8 cellular contexts compared by ENCODE assay signal in the genomic region with DNA sequence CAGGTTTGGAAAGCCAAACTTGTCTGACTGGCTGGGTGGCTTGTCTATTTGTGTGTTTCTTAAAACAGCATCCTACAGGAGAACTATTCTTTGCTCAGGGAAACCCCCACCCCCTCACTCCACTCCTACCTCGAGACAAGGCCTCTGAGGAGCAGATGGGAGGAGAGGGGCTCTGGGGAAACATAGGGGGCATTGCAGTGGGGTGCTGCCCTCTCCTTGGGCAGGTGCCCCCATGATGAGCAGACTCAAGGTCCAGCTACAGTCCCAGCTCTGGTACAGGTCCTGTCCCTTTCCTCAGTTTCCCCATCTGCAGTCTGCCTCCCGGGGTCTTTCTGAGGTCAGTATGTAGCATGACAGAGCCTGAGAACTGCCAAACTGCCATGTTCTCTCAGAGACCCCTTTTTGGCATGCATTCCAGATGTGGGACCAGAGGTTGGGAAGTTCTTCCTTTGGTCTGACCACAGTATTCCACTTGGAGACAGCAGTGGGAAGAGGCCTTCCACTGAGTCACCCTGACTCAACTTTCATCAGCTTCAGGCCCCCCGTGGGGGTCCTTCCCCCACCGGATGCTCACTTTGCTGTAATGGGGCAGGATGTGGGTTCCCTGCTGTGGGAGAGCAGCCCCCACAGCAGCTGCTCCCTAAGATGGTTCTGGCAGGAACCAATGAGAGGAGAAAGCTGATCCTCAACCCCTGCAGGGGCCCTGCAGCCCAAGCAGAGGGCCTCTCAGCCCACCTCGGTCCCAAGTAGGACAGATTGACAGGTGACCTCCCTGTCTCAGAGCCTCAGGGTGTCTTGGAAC. TPM values are rescaled to one million over a fixed set of nuclear protein-coding genes. Genes with fewer than 3 reads are reported as not detected.
A peak's percentile ranks its signal among the peaks of the same experiment; 100 is the strongest.
DNase-seq lines count a peak whose midpoint lies in the region; ATAC-seq and TF ChIP-seq lines count a peak whose summit lies in the region.

No MANE protein-coding gene starts in this region.

- no peak for TF ChIP-seq CTCF in Calu3 (IDR thresholded peaks at IDR 0.05; ENCODE audit: unreplicated experiment)

- H3K4me1 Mint-ChIP-seq in Calu3 (ENCODE audit: low read depth, unreplicated experiment), result peaks cover 67% of the 10 kb centered on the region
- peaks cover 100% of the 10 kb centered on the region for H3K4me1 Mint-ChIP-seq in activated T-cell treated with anti-CD3 and anti-CD28 coated beads, Interleukin-2, amount 50 U/mL, for 72 hours (ENCODE audit: low read depth)
- peaks cover 79 to 82% of the 10 kb centered on the region in 2 donors for H3K4me1 Mint-ChIP-seq in natural killer cell treated with Interleukin-12 subunit alpha and Interleukin-12 subunit beta and Interleukin-15 and Interleukin-18, amount 100 ng/mL, for 72 hours (ENCODE audit: low read depth in 2 of 2)

- H3K27me3 Mint-ChIP-seq in Calu3 (ENCODE audit: unreplicated experiment), result no peaks in the 10 kb centered on the region
- no peaks in the 10 kb centered on the region for H3K27me3 Mint-ChIP-seq in activated T-cell treated with anti-CD3 and anti-CD28 coated beads, Interleukin-2, amount 50 U/mL, for 72 hours (ENCODE audit: low read depth)
- no peaks in the 10 kb centered on the region for H3K27me3 Mint-ChIP-seq in natural killer cell treated with Interleukin-12 subunit alpha and Interleukin-12 subunit beta and Interleukin-15 and Interleukin-18, amount 100 ng/mL, for 72 hours

- CTCF ChIA-PET in Calu3 (lab: Charles Lee), result interaction anchor here (2.0 kb wide), 1 partner anchor 14 kb away, joined by 15 read pairs; no protein-coding TSS in a partner anchor

- peaks cover 16% of the 10 kb centered on the region for H3K36me3 Mint-ChIP-seq in Calu3 (ENCODE audit: insufficient read depth, unreplicated experiment)
- H3K36me3 Mint-ChIP-seq in activated T-cell treated with anti-CD3 and anti-CD28 coated beads, Interleukin-2, amount 50 U/mL, for 72 hours (ENCODE audit: insufficient read depth in 2 of 2), result no peaks in the 10 kb centered on the region
- no peaks in the 10 kb centered on the region for H3K36me3 Mint-ChIP-seq in natural killer cell treated with Interleukin-12 subunit alpha and Interleukin-12 subunit beta and Interleukin-15 and Interleukin-18, amount 100 ng/mL, for 72 hours

- no peaks in the 10 kb centered on the region for H3K9me3 ChIP-seq in Karpas-422 (ENCODE audit: low read length)

- H3K9me3 Mint-ChIP-seq in Calu3 (ENCODE audit: low read depth, unreplicated experiment), result no peaks in the 10 kb centered on the region
- H3K9me3 Mint-ChIP-seq in activated T-cell treated with anti-CD3 and anti-CD28 coated beads, Interleukin-2, amount 50 U/mL, for 72 hours, result no peaks in the 10 kb centered on the region
- H3K9me3 Mint-ChIP-seq in natural killer cell treated with Interleukin-12 subunit alpha and Interleukin-12 subunit beta and Interleukin-15 and Interleukin-18, amount 100 ng/mL, for 72 hours, result no peaks in the 10 kb centered on the region

- H3K9me2 ChIP-seq in Karpas-422 (replicated peaks; ENCODE audit: insufficient read depth, low read length), result no peaks in the 10 kb centered on the region

- peak overlapping the region; percentile 6; the same call in 1 of the 2 replicates for H3K4me3 ChIP-seq in Karpas-422 (ENCODE audit: low read length)

- ATAC-seq in activated T-cell treated with anti-CD3 and anti-CD28 coated beads, Interleukin-2, amount 50 U/mL, for 72 hours (replicated peaks in 1 of 2), result peak; percentile 4 to 16
- peak; percentile 34 to 62 for ATAC-seq in natural killer cell treated with Interleukin-12 subunit alpha and Interleukin-12 subunit beta and Interleukin-15 and Interleukin-18, amount 100 ng/mL, for 72 hours
- ATAC-seq in left ventricle myocardium superior, result no peak

- peak; percentile 70 for DNase-seq in Calu3
- DNase-seq in Karpas-422, result no peak
- DNase-seq in activated T-cell treated with anti-CD3 and anti-CD28 coated beads, Interleukin-2, amount 50 U/mL, for 72 hours, result peak; percentile 67 to 75
- DNase-seq in natural killer cell treated with Interleukin-12 subunit alpha and Interleukin-12 subunit beta and Interleukin-15 and Interleukin-18, amount 100 ng/mL, for 72 hours (ENCODE audit: low spot score), result peak; percentile 80
- DNase-seq in NCI-H774 (lab: John Stamatoyannopoulos, UW), result no peak
- no peak for DNase-seq in dermis blood vessel endothelial cell
- no peak for DNase-seq in putamen (ENCODE audit: low spot score)
- DNase-seq in left ventricle myocardium superior, result no peak

- no peaks in the 10 kb centered on the region for H3K27me3 ChIP-seq in Karpas-422 (ENCODE audit: low read length)

- peak overlapping the region; percentile 74 for H3K27ac Mint-ChIP-seq in Calu3 (ENCODE audit: unreplicated experiment)
- H3K27ac Mint-ChIP-seq in activated T-cell treated with anti-CD3 and anti-CD28 coated beads, Interleukin-2, amount 50 U/mL, for 72 hours, result peak overlapping the region; percentile 79
- peak overlapping the region; percentile 88 to 93 for H3K27ac Mint-ChIP-seq in natural killer cell treated with Interleukin-12 subunit alpha and Interleukin-12 subunit beta and Interleukin-15 and Interleukin-18, amount 100 ng/mL, for 72 hours

- H4K20me1 ChIP-seq in Karpas-422 (ENCODE audit: insufficient read depth, low read depth, low read length), result no peaks in the 10 kb centered on the region

- no peak overlapping the region for H3K4me3 Mint-ChIP-seq in Calu3 (ENCODE audit: low read depth, unreplicated experiment)
- peak overlapping the region; percentile 42 to 67 for H3K4me3 Mint-ChIP-seq in activated T-cell treated with anti-CD3 and anti-CD28 coated beads, Interleukin-2, amount 50 U/mL, for 72 hours
- H3K4me3 Mint-ChIP-seq in natural killer cell treated with Interleukin-12 subunit alpha and Interleukin-12 subunit beta and Interleukin-15 and Interleukin-18, amount 100 ng/mL, for 72 hours, result peak overlapping the region; percentile 81

- H3K79me2 ChIP-seq in Karpas-422 (ENCODE audit: low read length), result no peaks in the 10 kb centered on the region

- peak overlapping the region; percentile 51 for H3K4me2 ChIP-seq in Karpas-422 (ENCODE audit: low read depth, low read length, poor library complexity, severe bottlenecking)

- no peaks in the 10 kb centered on the region for H3K36me3 ChIP-seq in Karpas-422 (ENCODE audit: insufficient read depth, low read length)

- no TSS peak for BruUV-seq in Calu3 (replicated peaks; lab: Mats Ljungman, UMichigan)

- no peak overlapping the region for H3K27ac ChIP-seq in Karpas-422 (ENCODE audit: low read length)

- intact Hi-C loops in Calu3 (cut with micrococcal nuclease; ENCODE audit: unreplicated experiment) (no loop called here), left ventricle myocardium superior (cut with micrococcal nuclease) (no loop called here)

- peaks cover 98% of the 10 kb centered on the region for H3K4me1 ChIP-seq in Karpas-422 (ENCODE audit: low read length)

- H2AFZ ChIP-seq in Karpas-422 (ENCODE audit: low read length), result no peak overlapping the region

- H3K9ac ChIP-seq in Karpas-422 (ENCODE audit: low read length), result peak overlapping the region; percentile 27; the same call in 1 of the 2 replicates

RNA-seq across cellular contexts. Expression of gene CYP11A1, which starts 32.3 kb away (rescaled TPM):
- total RNA-seq in Calu3 (2022) (not detected in 2 replicates), dermis blood vessel endothelial cell (not detected in 2 replicates), left ventricle myocardium superior (0.55 TPM)
- total RNA-seq in Karpas-422 (2014; rRNA removed; shearing (Covaris generic); ENCODE audit: low replicate concordance), result not detected in 2 replicates
- under 1 TPM; 0.21 to 0.26 TPM for total RNA-seq in activated T-cell treated with anti-CD3 and anti-CD28 coated beads, Interleukin-2, amount 50 U/mL, for 72 hours
- total RNA-seq in natural killer cell treated with Interleukin-12 subunit alpha and Interleukin-12 subunit beta and Interleukin-15 and Interleukin-18, amount 100 ng/mL, for 72 hours, result 1 to 10 TPM in 1 of 2 donors, not detected in 1; 1.0 TPM

RNA-seq across cellular contexts. Expression of gene SEMA7A, which starts 34.0 kb away (rescaled TPM):
- 67.6 and 74.8 TPM in 2 replicates for total RNA-seq in Calu3 (2022)
- 41.6 and 49.1 TPM in 2 replicates for total RNA-seq in Karpas-422 (2014; rRNA removed; shearing (Covaris generic); ENCODE audit: low replicate concordance)
- total RNA-seq in activated T-cell treated with anti-CD3 and anti-CD28 coated beads, Interleukin-2, amount 50 U/mL, for 72 hours, result 10 to 100 TPM; 46.7 to 57.1 TPM
- 10 to 100 TPM; 32.1 to 40.8 TPM for total RNA-seq in natural killer cell treated with Interleukin-12 subunit alpha and Interleukin-12 subunit beta and Interleukin-15 and Interleukin-18, amount 100 ng/mL, for 72 hours
- total RNA-seq in dermis blood vessel endothelial cell, result 0.51 and 2.2 TPM in 2 replicates
- 1.3 TPM for total RNA-seq in left ventricle myocardium superior

Comparison
In these comparisons a context has a peak if more than half of its experiments do, and no peak if none do; other contexts are left out.
1. DNase-seq: peak in Calu3 (single experiment), activated T-cell treated with anti-CD3 and anti-CD28 coated beads, Interleukin-2, amount 50 U/mL, for 72 hours (2 of 2) and natural killer cell treated with Interleukin-12 subunit alpha and Interleukin-12 subunit beta and Interleukin-15 and Interleukin-18, amount 100 ng/mL, for 72 hours (single experiment); none in Karpas-422 (single experiment), NCI-H774 (single experiment), dermis blood vessel endothelial cell (single experiment), putamen (single experiment) and left ventricle myocardium superior (single experiment).
2. RNA of gene SEMA7A, which starts 34.0 kb away (total RNA-seq): 67.6 to 74.8 TPM in Calu3, 46.7 to 57.1 TPM in activated T-cell treated with anti-CD3 and anti-CD28 coated beads, Interleukin-2, amount 50 U/mL, for 72 hours, 41.6 to 49.1 TPM in Karpas-422 and 32.1 to 40.8 TPM in natural killer cell treated with Interleukin-12 subunit alpha and Interleukin-12 subunit beta and Interleukin-15 and Interleukin-18, amount 100 ng/mL, for 72 hours; 0.51 to 2.2 TPM in dermis blood vessel endothelial cell and 1.3 TPM in left ventricle myocardium superior (single experiment); every median in the first group is over 10 times any median in the second.
3. Peak in every context shown above with its lines, with median percentiles within 50 percentile points of each other: H3K27ac Mint-ChIP-seq.